Comparison of ENCODE assay signal across 10 cellular contexts in the genomic region with DNA sequence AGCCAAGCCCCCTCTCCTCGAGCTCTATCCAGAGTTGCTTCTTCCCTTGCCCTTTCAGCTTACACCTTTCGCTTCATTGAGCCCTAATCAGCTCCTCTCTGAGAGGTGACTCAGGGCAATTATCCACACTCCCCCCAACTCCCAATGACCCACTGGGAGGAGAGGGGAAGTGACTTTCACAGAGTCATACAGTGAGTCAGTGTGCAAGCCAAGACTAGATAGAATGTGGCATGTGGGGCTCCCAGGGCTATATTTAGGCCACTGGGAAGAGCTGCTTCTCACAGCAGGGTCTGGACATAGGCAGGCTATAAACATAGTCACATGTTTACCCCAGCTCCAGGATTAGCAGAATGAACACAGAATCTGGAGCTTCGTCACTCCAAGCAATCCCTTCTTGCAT. TPM values are rescaled to one million over a fixed set of nuclear protein-coding genes. Genes with fewer than 3 reads are reported as not detected.
A peak's percentile ranks its signal among the peaks of the same experiment; 100 is the strongest.
DNase-seq lines count a peak whose midpoint lies in the region; ATAC-seq, FAIRE-seq and TF ChIP-seq lines count a peak whose summit lies in the region.
"Had no signal": no experiment of that assay in that cellular context is flagged by ENCODE, and none has a peak within 500 bp of the region (broad histone marks: within the 10 kb centered on the region; RNA-seq: fewer than 3 reads in every experiment).

No MANE protein-coding gene starts in this region.

- DNase-seq in EH (ENCODE audit: low read depth), result peak; percentile 97
- DNase-seq in MV-4-11 (lab: John Stamatoyannopoulos, UW), result peak; percentile 67
- DNase-seq in bronchial epithelial cell (ENCODE audit: low read depth), result peak; percentile 98
- peak; percentile 2 for DNase-seq in mucosa of gallbladder (ENCODE audit: low spot score)
- no peak for DNase-seq in activated T-cell treated with anti-CD3 and anti-CD28 coated beads for 4 hours
- DNase-seq in activated effector memory CD4-positive, alpha-beta T cell treated with Interleukin-2 at 50 U/mL for 16 hours, result no peak
- no peak for DNase-seq in NCI-H2196 treated with DMSO at 0.1 percent for 48 hours (lab: John Stamatoyannopoulos, UW; ENCODE audit: unreplicated experiment)
- DNase-seq: activated CD4-positive, CD25-positive, alpha-beta regulatory T cell; body of pancreas had no signal

- no peak for ATAC-seq in GM18519 (IDR thresholded peaks at IDR 0.05; ENCODE audit: low FRiP score, unreplicated experiment)
- ATAC-seq: body of pancreas had no signal

- H3K4me3 ChIP-seq in bronchial epithelial cell (ENCODE audit: low read depth, low read length), result no peak overlapping the region
- H3K4me3 ChIP-seq: body of pancreas had no signal

- H3K36me3 ChIP-seq in bronchial epithelial cell (ENCODE audit: control insufficient read depth, insufficient read depth, low read length), result no peaks in the 10 kb centered on the region

- FAIRE-seq in bronchial epithelial cell (lab: Jason Lieb, UNC), result no peak

- H3K27me3 ChIP-seq in bronchial epithelial cell (ENCODE audit: control insufficient read depth, insufficient read depth, low read length), result no peaks in the 10 kb centered on the region
- H3K27me3 ChIP-seq: body of pancreas had no signal

- no peak for TF ChIP-seq CTCF in bronchial epithelial cell (IDR thresholded peaks at IDR 0.05; ENCODE audit: insufficient read depth, low read length, severe bottlenecking)

RNA-seq across cellular contexts. Expression of a gene that starts 57.4 kb away (rescaled TPM):
- under 0.01 TPM in 2 replicates for total RNA-seq in bronchial epithelial cell
- total RNA-seq in mucosa of gallbladder, result 14.5 TPM

Comparison
In these comparisons a context has a peak if more than half of its experiments do, and no peak if none do; other contexts are left out.
1. DNase-seq: peak in EH (single experiment), MV-4-11 (single experiment), bronchial epithelial cell (single experiment) and mucosa of gallbladder (single experiment); none in activated T-cell treated with anti-CD3 and anti-CD28 coated beads for 4 hours (single experiment), activated effector memory CD4-positive, alpha-beta T cell treated with Interleukin-2 at 50 U/mL for 16 hours (single experiment) and NCI-H2196 treated with DMSO at 0.1 percent for 48 hours (single experiment).
2. RNA of a gene that starts 57.4 kb away (total RNA-seq): 14.5 TPM in mucosa of gallbladder (single experiment); under 0.01 TPM in bronchial epithelial cell; every median in the first group is over 10 times any median in the second.